ENCODE assay signal across 1 cellular context in genomic region chr14:53855127-53855526, GRCh38.
A peak's percentile ranks its signal among the peaks of the same experiment; 100 is the strongest.
TF ChIP-seq lines count a peak whose summit lies in the region.

No MANE protein-coding gene starts in this region.

TF ChIP-seq in HepG2, 621 proteins besides CTCF, POLR2A, EP300 and RAD21 (continued from another document and continues in another):
- TF ChIP-seq ZSCAN30 (CRISPR knock-in tag; IDR thresholded peaks at IDR 0.05) = no peak
- no peak for TF ChIP-seq ZNF292 (CRISPR knock-in tag; IDR thresholded peaks at IDR 0.05; ENCODE audit: borderline replicate concordance, low read depth)
- no peak for TF ChIP-seq HMG20B (CRISPR knock-in tag; conservative IDR thresholded peaks at IDR 0.05)
- TF ChIP-seq HNRNPUL1 (IDR thresholded peaks at IDR 0.05; ENCODE audit: low read depth, low read length) = no peak
- peak; percentile 87; the same call in 1 of the 2 replicates for TF ChIP-seq FOSL1 (CRISPR knock-in tag; IDR thresholded peaks at IDR 0.05; ENCODE audit: borderline replicate concordance)
- no peak for TF ChIP-seq SRF (IDR thresholded peaks at IDR 0.05; ENCODE audit: low read depth, low read length)
- no peak for TF ChIP-seq NCOA5 (CRISPR knock-in tag; IDR thresholded peaks at IDR 0.05)
- peak; percentile 78; the same call in 1 of the 2 replicates for TF ChIP-seq ZMYM2 (CRISPR knock-in tag; IDR thresholded peaks at IDR 0.05)
- no peak for TF ChIP-seq ZNF678 (CRISPR knock-in tag; IDR thresholded peaks at IDR 0.05)
- TF ChIP-seq SIN3B (IDR thresholded peaks at IDR 0.05; ENCODE audit: low read length) = no peak
- TF ChIP-seq SRSF4 (IDR thresholded peaks at IDR 0.05; ENCODE audit: low read depth, low read length, poor library complexity, severe bottlenecking) = no peak
- TF ChIP-seq CC2D1A (CRISPR knock-in tag; IDR thresholded peaks at IDR 0.05) = no peak
- no peak for TF ChIP-seq KMT2B (CRISPR knock-in tag; IDR thresholded peaks at IDR 0.05)
- TF ChIP-seq CSRNP1 (CRISPR knock-in tag; IDR thresholded peaks at IDR 0.05) = no peak
- no peak for TF ChIP-seq RFX5 (IDR thresholded peaks at IDR 0.05; ENCODE audit: low read depth, low read length)
- no peak for TF ChIP-seq GPBP1L1 (CRISPR knock-in tag; IDR thresholded peaks at IDR 0.05)
- no peak for TF ChIP-seq SMAD1 (CRISPR knock-in tag; IDR thresholded peaks at IDR 0.05; ENCODE audit: borderline replicate concordance, low read depth)
- no peak for TF ChIP-seq PAF1 (CRISPR knock-in tag; IDR thresholded peaks at IDR 0.05)
- TF ChIP-seq ZNF550 (CRISPR knock-in tag; IDR thresholded peaks at IDR 0.05; ENCODE audit: borderline replicate concordance) = no peak
- TF ChIP-seq TCF12 (IDR thresholded peaks at IDR 0.05) = no peak
- no peak for TF ChIP-seq TCF12 (CRISPR knock-in tag; IDR thresholded peaks at IDR 0.05)
- TF ChIP-seq CAMTA2 (CRISPR knock-in tag; IDR thresholded peaks at IDR 0.05; ENCODE audit: borderline replicate concordance) = no peak
- no peak for TF ChIP-seq ZBED4 (CRISPR knock-in tag; IDR thresholded peaks at IDR 0.05; ENCODE audit: borderline replicate concordance)
- no peak for TF ChIP-seq KDM5A (IDR thresholded peaks at IDR 0.05; ENCODE audit: borderline replicate concordance, low read length)
- TF ChIP-seq ZBTB20 (CRISPR knock-in tag; IDR thresholded peaks at IDR 0.05; ENCODE audit: borderline replicate concordance, low read depth) = no peak
- TF ChIP-seq ZFP36L1 (CRISPR knock-in tag; IDR thresholded peaks at IDR 0.05) = no peak
- no peak for TF ChIP-seq SNAPC2 (CRISPR knock-in tag; IDR thresholded peaks at IDR 0.05)
- no peak for TF ChIP-seq MLX (CRISPR knock-in tag; IDR thresholded peaks at IDR 0.05)
- no peak for TF ChIP-seq ZBTB10 (CRISPR knock-in tag; IDR thresholded peaks at IDR 0.05; ENCODE audit: borderline replicate concordance)
- peak; percentile 31; the same call in 1 of the 2 replicates for TF ChIP-seq CREB1 (IDR thresholded peaks at IDR 0.05)
- TF ChIP-seq CREB1 (CRISPR knock-in tag; IDR thresholded peaks at IDR 0.05) = no peak
- TF ChIP-seq TCF7L2 (IDR thresholded peaks at IDR 0.05; ENCODE audit: low read depth, low read length) = no peak
- TF ChIP-seq TIGD3 (CRISPR knock-in tag; IDR thresholded peaks at IDR 0.05; ENCODE audit: borderline replicate concordance) = no peak
- TF ChIP-seq ELF3 (CRISPR knock-in tag; IDR thresholded peaks at IDR 0.05) = peak; percentile 48
- no peak for TF ChIP-seq PRDM4 (CRISPR knock-in tag; IDR thresholded peaks at IDR 0.05; ENCODE audit: borderline replicate concordance)
- no peak for TF ChIP-seq FOXO4 (CRISPR knock-in tag; conservative IDR thresholded peaks at IDR 0.05)
- no peak for TF ChIP-seq ZEB1 (IDR thresholded peaks at IDR 0.05; ENCODE audit: insufficient replicate concordance, low read depth)
- no peak for TF ChIP-seq ZNF432 (CRISPR knock-in tag; IDR thresholded peaks at IDR 0.05; ENCODE audit: borderline replicate concordance)
- no peak for TF ChIP-seq GFI1 (CRISPR knock-in tag; IDR thresholded peaks at IDR 0.05; ENCODE audit: borderline replicate concordance)
- 0 out of 2 replicates have a peak, but pooled peaks have one; percentile 40 for TF ChIP-seq HDAC1 (CRISPR knock-in tag; IDR thresholded peaks at IDR 0.05)
- no peak for TF ChIP-seq GRHL1 (CRISPR knock-in tag; conservative IDR thresholded peaks at IDR 0.05)
- no peak for TF ChIP-seq ZNF841 (CRISPR knock-in tag; IDR thresholded peaks at IDR 0.05; ENCODE audit: borderline replicate concordance)
- no peak for TF ChIP-seq MAFG (CRISPR knock-in tag; IDR thresholded peaks at IDR 0.05)
- no peak for TF ChIP-seq ZNF343 (CRISPR knock-in tag; IDR thresholded peaks at IDR 0.05)
- TF ChIP-seq ZSCAN21 (CRISPR knock-in tag; IDR thresholded peaks at IDR 0.05; ENCODE audit: borderline replicate concordance) = no peak
- TF ChIP-seq ZBTB3 (CRISPR knock-in tag; IDR thresholded peaks at IDR 0.05; ENCODE audit: borderline replicate concordance, low read depth) = no peak
- TF ChIP-seq ZNF124 (CRISPR knock-in tag; IDR thresholded peaks at IDR 0.05) = no peak
- TF ChIP-seq NONO (IDR thresholded peaks at IDR 0.05) = no peak
- no peak for TF ChIP-seq NONO (CRISPR knock-in tag; conservative IDR thresholded peaks at IDR 0.05)
- TF ChIP-seq ZNF20 (CRISPR knock-in tag; IDR thresholded peaks at IDR 0.05) = no peak
- no peak for TF ChIP-seq TSC22D2 (CRISPR knock-in tag; IDR thresholded peaks at IDR 0.05; ENCODE audit: borderline replicate concordance)
- TF ChIP-seq SMAD9 (CRISPR knock-in tag; IDR thresholded peaks at IDR 0.05) = no peak
- no peak for TF ChIP-seq ONECUT2 (CRISPR knock-in tag; IDR thresholded peaks at IDR 0.05)
- peak; percentile 58; the same call in 1 of the 2 replicates for TF ChIP-seq PPARG (CRISPR knock-in tag; conservative IDR thresholded peaks at IDR 0.05)
- TF ChIP-seq THAP11 (CRISPR knock-in tag; IDR thresholded peaks at IDR 0.05) = no peak
- TF ChIP-seq SPEN (CRISPR knock-in tag; IDR thresholded peaks at IDR 0.05; ENCODE audit: low read depth) = no peak
